Comparison of ENCODE assay signal across 25 cellular contexts in the genomic region with DNA sequence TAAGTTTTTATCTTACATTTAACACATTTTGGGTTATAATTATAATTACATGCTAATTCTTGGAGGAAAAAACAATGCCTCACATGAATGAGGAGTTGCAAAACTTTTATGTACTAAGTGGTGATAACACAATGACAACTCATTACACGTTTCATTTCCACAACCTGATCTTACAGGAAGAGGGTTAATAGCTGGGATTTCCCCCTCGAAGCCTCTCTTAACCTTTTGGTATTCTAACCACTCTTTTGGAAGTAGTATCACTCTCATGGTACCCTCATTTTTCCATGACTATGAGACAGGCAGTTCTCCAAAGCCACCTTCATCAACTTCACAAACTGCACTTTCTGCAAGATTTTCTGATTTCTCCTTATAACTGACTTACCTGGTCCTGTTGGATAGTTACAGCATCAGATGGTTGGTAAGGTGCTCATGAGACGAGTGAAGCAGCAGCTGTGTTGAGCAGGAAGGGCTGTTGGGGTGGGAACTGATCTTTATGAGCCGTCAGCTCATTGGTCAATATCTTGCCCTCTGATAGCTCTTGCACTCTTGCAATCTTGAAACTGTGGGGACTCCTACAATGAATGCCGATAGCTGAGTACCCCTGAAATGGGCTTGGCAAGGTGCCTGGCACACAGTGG. TPM values are rescaled to one million over a fixed set of nuclear protein-coding genes. Genes with fewer than 3 reads are reported as not detected.
"Had no signal": no experiment of that assay in that cellular context is flagged by ENCODE, and none has a peak within 500 bp of the region (broad histone marks: within the 10 kb centered on the region; RNA-seq: fewer than 3 reads in every experiment).

No MANE protein-coding gene starts in this region.

- H3K27ac Mint-ChIP-seq: activated CD4-positive, alpha-beta memory T cell treated with anti-CD3 and anti-CD28 coated beads for 36 hours; activated CD4-positive, alpha-beta T cell treated with anti-CD3 and anti-CD28 coated beads, Interleukin-2, amount 10 ng/mL, durations not matched to agents 24 days and 14 days; activated naive CD8-positive, alpha-beta T cell; activated T-helper 1 cell treated with anti-CD3 and anti-CD28 coated beads, Interleukin-12 subunit alpha, Interleukin-12 subunit beta, Interleukin-2, Interleukin-4 antibody, amounts not matched to agents 30 ng/mL and 10 ng/mL and 1 ng/mL, durations not matched to agents 14 hours and 24 hours and 36 hours; effector memory CD8-positive, alpha-beta T cell; progenitor cell of endocrine pancreas had no signal

- ATAC-seq: effector memory CD8-positive, alpha-beta T cell; left cardiac atrium; left ventricle myocardium superior; mucosa of descending colon; right lobe of liver; upper lobe of right lung had no signal

- H3K36me3 Mint-ChIP-seq: activated CD4-positive, alpha-beta memory T cell treated with anti-CD3 and anti-CD28 coated beads for 36 hours; activated naive CD8-positive, alpha-beta T cell had no signal

- DNase-seq: activated CD4-positive, alpha-beta memory T cell treated with anti-CD3 and anti-CD28 coated beads for 36 hours; activated CD4-positive, alpha-beta T cell treated with anti-CD3 and anti-CD28 coated beads, Interleukin-2, amount 10 ng/mL, durations not matched to agents 24 days and 14 days; activated gamma-delta T cell; brain microvascular endothelial cell; caudate nucleus; cortex of kidney; effector memory CD8-positive, alpha-beta T cell; foreskin fibroblast; head of caudate nucleus; hippocampal formation; left cardiac atrium; left ventricle myocardium superior; mucosa of descending colon; ovary; right lobe of liver; stimulated activated CD4-positive, alpha-beta T cell treated with anti-CD3 and anti-CD28 coated beads, Interleukin-2, amount 100 ng/mL, for 48 hours; tibial artery; upper lobe of right lung had no signal

- H3K4me3 ChIP-seq: ascending aorta, mucosa of descending colon, ovary, right lobe of liver, suprapubic skin, tibial artery, upper lobe of right lung had no signal

- H3K9me3 Mint-ChIP-seq: activated CD4-positive, alpha-beta memory T cell treated with anti-CD3 and anti-CD28 coated beads for 36 hours; activated CD4-positive, alpha-beta T cell treated with anti-CD3 and anti-CD28 coated beads, Interleukin-2, amount 10 ng/mL, durations not matched to agents 24 days and 14 days; activated T-helper 1 cell treated with anti-CD3 and anti-CD28 coated beads, Interleukin-12 subunit alpha, Interleukin-12 subunit beta, Interleukin-2, Interleukin-4 antibody, amounts not matched to agents 30 ng/mL and 10 ng/mL and 1 ng/mL, durations not matched to agents 14 hours and 24 hours and 36 hours; effector memory CD8-positive, alpha-beta T cell had no signal

- H3K27me3 Mint-ChIP-seq: activated CD4-positive, alpha-beta memory T cell treated with anti-CD3 and anti-CD28 coated beads for 36 hours; activated CD4-positive, alpha-beta T cell treated with anti-CD3 and anti-CD28 coated beads, Interleukin-2, amount 10 ng/mL, durations not matched to agents 24 days and 14 days; activated naive CD8-positive, alpha-beta T cell; progenitor cell of endocrine pancreas had no signal

- H3K4me3 Mint-ChIP-seq: activated CD4-positive, alpha-beta memory T cell treated with anti-CD3 and anti-CD28 coated beads for 36 hours; activated CD4-positive, alpha-beta T cell treated with anti-CD3 and anti-CD28 coated beads, Interleukin-2, amount 10 ng/mL, durations not matched to agents 24 days and 14 days; activated naive CD8-positive, alpha-beta T cell; activated T-helper 1 cell treated with anti-CD3 and anti-CD28 coated beads, Interleukin-12 subunit alpha, Interleukin-12 subunit beta, Interleukin-2, Interleukin-4 antibody, amounts not matched to agents 30 ng/mL and 10 ng/mL and 1 ng/mL, durations not matched to agents 14 hours and 24 hours and 36 hours; effector memory CD8-positive, alpha-beta T cell had no signal

RNA-seq across cellular contexts. Expression of a gene that starts 41.6 kb away (rescaled TPM):
- total RNA-seq: activated CD4-positive, alpha-beta memory T cell treated with anti-CD3 and anti-CD28 coated beads for 36 hours; activated CD4-positive, alpha-beta T cell treated with anti-CD3 and anti-CD28 coated beads, Interleukin-2, amount 10 ng/mL, durations not matched to agents 24 days and 14 days; activated T-helper 1 cell treated with anti-CD3 and anti-CD28 coated beads, Interleukin-12 subunit alpha, Interleukin-12 subunit beta, Interleukin-2, Interleukin-4 antibody, amounts not matched to agents 30 ng/mL and 10 ng/mL and 1 ng/mL, durations not matched to agents 14 hours and 24 hours and 36 hours; lung microvascular endothelial cell; T-helper 1 cell treated with Interleukin-12 subunit alpha and Interleukin-12 subunit beta and Interleukin-4 antibody, amounts not matched to agents 30 ng/mL and 1 ng/mL, for 36 hours had no signal
